Comparison of ENCODE assay signal across 1 cellular context in the genomic region with DNA sequence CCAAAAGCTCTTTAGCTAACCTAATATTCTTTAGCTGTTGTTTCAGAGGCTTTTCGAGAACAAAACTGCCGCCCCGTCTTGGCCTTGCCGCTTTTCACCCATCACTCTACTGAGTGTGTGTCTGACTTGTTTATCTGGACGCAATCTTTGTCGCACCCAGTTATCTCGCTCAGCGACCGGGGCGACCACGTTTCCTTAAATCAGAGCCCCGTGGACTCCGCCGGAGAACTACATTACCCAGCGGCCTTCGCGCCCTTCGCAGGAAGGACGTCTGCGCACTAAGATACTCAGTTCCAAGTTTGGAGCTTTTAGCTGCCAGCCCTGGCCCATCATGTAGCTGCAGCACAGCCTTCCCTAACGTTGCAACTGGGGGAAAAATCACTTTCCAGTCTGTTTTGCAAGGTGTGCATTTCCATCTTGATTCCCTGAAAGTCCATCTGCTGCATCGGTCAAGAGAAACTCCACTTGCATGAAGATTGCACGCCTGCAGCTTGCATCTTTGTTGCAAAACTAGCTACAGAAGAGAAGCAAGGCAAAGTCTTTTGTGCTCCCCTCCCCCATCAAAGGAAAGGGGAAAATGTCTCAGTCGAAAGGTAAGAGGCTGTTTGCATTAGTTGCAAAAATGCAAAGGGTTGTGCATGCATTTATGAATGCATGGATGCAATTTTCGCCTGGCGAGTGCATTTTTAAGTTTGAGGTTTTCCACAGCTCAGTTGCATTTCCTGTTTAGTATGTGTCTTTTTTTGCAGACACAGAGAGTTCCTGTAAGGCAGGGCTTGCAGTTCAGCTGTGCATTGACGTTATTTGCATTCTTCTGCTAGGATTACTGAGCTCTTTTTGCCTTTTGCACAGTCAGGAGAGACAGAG.
TF ChIP-seq lines count a peak whose summit lies in the region.

A gene (plus strand): TSS at position 290 of the 867 bp plus-strand sequence. CDS start 288 bp downstream, at position 578.

TF ChIP-seq in HepG2, 621 proteins besides CTCF, POLR2A, EP300 and RAD21 (continued from another document and continues in another):
- peak; percentile 62; the same call in 1 of the 2 replicates for TF ChIP-seq ZNF543 (CRISPR knock-in tag; IDR thresholded peaks at IDR 0.05)
- TF ChIP-seq REL (CRISPR knock-in tag; conservative IDR thresholded peaks at IDR 0.05): no peak
- peak; percentile 52; the same call in 1 of the 2 replicates for TF ChIP-seq ZBTB38 (CRISPR knock-in tag; IDR thresholded peaks at IDR 0.05)
- no peak for TF ChIP-seq ZNF337 (CRISPR knock-in tag; IDR thresholded peaks at IDR 0.05; ENCODE audit: borderline replicate concordance, low read depth)
- no peak for TF ChIP-seq ZKSCAN1 (IDR thresholded peaks at IDR 0.05; ENCODE audit: low read length)
- peak; percentile 38; the same call in 1 of the 2 replicates for TF ChIP-seq ZNF607 (CRISPR knock-in tag; IDR thresholded peaks at IDR 0.05; ENCODE audit: borderline replicate concordance)
- TF ChIP-seq, protein P1, sequence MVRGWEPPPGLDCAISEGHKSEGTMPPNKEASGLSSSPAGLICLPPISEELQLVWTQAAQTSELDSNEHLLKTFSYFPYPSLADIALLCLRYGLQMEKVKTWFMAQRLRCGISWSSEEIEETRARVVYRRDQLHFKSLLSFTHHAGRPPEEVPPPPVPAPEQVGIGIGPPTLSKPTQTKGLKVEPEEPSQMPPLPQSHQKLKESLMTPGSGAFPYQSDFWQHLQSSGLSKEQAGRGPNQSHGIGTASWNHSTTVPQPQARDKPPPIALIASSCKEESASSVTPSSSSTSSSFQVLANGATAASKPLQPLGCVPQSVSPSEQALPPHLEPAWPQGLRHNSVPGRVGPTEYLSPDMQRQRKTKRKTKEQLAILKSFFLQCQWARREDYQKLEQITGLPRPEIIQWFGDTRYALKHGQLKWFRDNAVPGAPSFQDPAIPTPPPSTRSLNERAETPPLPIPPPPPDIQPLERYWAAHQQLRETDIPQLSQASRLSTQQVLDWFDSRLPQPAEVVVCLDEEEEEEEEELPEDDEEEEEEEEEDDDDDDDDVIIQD (CRISPR knock-in tag; IDR thresholded peaks at IDR 0.05; ENCODE audit: low read depth): no peak
- peak; percentile 86; the same call in 1 of the 2 replicates for TF ChIP-seq MYC (CRISPR knock-in tag; IDR thresholded peaks at IDR 0.05; ENCODE audit: borderline replicate concordance)
- no peak for TF ChIP-seq U2AF2 (IDR thresholded peaks at IDR 0.05; ENCODE audit: low read depth, low read length)
- no peak for TF ChIP-seq ZNF263 (CRISPR knock-in tag; IDR thresholded peaks at IDR 0.05)
- no peak for TF ChIP-seq JDP2 (CRISPR knock-in tag; IDR thresholded peaks at IDR 0.05; ENCODE audit: borderline replicate concordance)
- TF ChIP-seq MTA1 (CRISPR knock-in tag; IDR thresholded peaks at IDR 0.05; ENCODE audit: borderline replicate concordance): no peak
- TF ChIP-seq ESRRA (CRISPR knock-in tag; IDR thresholded peaks at IDR 0.05; ENCODE audit: low read depth): no peak
- TF ChIP-seq ZNF709 (CRISPR knock-in tag; IDR thresholded peaks at IDR 0.05): no peak
- TF ChIP-seq, protein P2, sequence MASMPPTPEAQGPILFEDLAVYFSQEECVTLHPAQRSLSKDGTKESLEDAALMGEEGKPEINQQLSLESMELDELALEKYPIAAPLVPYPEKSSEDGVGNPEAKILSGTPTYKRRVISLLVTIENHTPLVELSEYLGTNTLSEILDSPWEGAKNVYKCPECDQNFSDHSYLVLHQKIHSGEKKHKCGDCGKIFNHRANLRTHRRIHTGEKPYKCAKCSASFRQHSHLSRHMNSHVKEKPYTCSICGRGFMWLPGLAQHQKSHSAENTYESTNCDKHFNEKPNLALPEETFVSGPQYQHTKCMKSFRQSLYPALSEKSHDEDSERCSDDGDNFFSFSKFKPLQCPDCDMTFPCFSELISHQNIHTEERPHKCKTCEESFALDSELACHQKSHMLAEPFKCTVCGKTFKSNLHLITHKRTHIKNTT (CRISPR knock-in tag; IDR thresholded peaks at IDR 0.05): no peak
- TF ChIP-seq CEBPB (IDR thresholded peaks at IDR 0.05; ENCODE audit: borderline replicate concordance, low read depth, low read length): no peak
- no peak for TF ChIP-seq MAZ (IDR thresholded peaks at IDR 0.05; ENCODE audit: borderline replicate concordance, low read depth, low read length)
- TF ChIP-seq MAZ (CRISPR knock-in tag; IDR thresholded peaks at IDR 0.05; ENCODE audit: low read depth): peak; percentile 52; the same call in 1 of the 2 replicates
- TF ChIP-seq, protein P3, sequence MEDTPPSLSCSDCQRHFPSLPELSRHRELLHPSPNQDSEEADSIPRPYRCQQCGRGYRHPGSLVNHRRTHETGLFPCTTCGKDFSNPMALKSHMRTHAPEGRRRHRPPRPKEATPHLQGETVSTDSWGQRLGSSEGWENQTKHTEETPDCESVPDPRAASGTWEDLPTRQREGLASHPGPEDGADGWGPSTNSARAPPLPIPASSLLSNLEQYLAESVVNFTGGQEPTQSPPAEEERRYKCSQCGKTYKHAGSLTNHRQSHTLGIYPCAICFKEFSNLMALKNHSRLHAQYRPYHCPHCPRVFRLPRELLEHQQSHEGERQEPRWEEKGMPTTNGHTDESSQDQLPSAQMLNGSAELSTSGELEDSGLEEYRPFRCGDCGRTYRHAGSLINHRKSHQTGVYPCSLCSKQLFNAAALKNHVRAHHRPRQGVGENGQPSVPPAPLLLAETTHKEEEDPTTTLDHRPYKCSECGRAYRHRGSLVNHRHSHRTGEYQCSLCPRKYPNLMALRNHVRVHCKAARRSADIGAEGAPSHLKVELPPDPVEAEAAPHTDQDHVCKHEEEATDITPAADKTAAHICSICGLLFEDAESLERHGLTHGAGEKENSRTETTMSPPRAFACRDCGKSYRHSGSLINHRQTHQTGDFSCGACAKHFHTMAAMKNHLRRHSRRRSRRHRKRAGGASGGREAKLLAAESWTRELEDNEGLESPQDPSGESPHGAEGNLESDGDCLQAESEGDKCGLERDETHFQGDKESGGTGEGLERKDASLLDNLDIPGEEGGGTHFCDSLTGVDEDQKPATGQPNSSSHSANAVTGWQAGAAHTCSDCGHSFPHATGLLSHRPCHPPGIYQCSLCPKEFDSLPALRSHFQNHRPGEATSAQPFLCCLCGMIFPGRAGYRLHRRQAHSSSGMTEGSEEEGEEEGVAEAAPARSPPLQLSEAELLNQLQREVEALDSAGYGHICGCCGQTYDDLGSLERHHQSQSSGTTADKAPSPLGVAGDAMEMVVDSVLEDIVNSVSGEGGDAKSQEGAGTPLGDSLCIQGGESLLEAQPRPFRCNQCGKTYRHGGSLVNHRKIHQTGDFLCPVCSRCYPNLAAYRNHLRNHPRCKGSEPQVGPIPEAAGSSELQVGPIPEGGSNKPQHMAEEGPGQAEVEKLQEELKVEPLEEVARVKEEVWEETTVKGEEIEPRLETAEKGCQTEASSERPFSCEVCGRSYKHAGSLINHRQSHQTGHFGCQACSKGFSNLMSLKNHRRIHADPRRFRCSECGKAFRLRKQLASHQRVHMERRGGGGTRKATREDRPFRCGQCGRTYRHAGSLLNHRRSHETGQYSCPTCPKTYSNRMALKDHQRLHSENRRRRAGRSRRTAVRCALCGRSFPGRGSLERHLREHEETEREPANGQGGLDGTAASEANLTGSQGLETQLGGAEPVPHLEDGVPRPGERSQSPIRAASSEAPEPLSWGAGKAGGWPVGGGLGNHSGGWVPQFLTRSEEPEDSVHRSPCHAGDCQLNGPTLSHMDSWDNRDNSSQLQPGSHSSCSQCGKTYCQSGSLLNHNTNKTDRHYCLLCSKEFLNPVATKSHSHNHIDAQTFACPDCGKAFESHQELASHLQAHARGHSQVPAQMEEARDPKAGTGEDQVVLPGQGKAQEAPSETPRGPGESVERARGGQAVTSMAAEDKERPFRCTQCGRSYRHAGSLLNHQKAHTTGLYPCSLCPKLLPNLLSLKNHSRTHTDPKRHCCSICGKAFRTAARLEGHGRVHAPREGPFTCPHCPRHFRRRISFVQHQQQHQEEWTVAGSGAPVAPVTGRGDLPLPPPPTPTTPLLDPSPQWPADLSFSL (CRISPR knock-in tag; IDR thresholded peaks at IDR 0.05): no peak
- no peak for TF ChIP-seq RNF2 (conservative IDR thresholded peaks at IDR 0.05; ENCODE audit: low read depth)
- TF ChIP-seq NONO (IDR thresholded peaks at IDR 0.05): no peak
- TF ChIP-seq NONO (CRISPR knock-in tag; conservative IDR thresholded peaks at IDR 0.05): no peak
- TF ChIP-seq PRPF4 (IDR thresholded peaks at IDR 0.05; ENCODE audit: low read depth, low read length, poor library complexity, severe bottlenecking): peak; percentile 63
- no peak for TF ChIP-seq FOXA3 (CRISPR knock-in tag; IDR thresholded peaks at IDR 0.05)
- no peak for TF ChIP-seq MATR3 (CRISPR knock-in tag; IDR thresholded peaks at IDR 0.05)
- TF ChIP-seq TBX2 (CRISPR knock-in tag; IDR thresholded peaks at IDR 0.05; ENCODE audit: borderline replicate concordance): peak; percentile 51; the same call in 1 of the 2 replicates
- no peak for TF ChIP-seq ZSCAN21 (CRISPR knock-in tag; IDR thresholded peaks at IDR 0.05; ENCODE audit: borderline replicate concordance)
- TF ChIP-seq, protein P4, sequence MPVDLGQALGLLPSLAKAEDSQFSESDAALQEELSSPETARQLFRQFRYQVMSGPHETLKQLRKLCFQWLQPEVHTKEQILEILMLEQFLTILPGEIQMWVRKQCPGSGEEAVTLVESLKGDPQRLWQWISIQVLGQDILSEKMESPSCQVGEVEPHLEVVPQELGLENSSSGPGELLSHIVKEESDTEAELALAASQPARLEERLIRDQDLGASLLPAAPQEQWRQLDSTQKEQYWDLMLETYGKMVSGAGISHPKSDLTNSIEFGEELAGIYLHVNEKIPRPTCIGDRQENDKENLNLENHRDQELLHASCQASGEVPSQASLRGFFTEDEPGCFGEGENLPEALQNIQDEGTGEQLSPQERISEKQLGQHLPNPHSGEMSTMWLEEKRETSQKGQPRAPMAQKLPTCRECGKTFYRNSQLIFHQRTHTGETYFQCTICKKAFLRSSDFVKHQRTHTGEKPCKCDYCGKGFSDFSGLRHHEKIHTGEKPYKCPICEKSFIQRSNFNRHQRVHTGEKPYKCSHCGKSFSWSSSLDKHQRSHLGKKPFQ (CRISPR knock-in tag; IDR thresholded peaks at IDR 0.05; ENCODE audit: insufficient replicate concordance): no peak
- TF ChIP-seq, protein P5, sequence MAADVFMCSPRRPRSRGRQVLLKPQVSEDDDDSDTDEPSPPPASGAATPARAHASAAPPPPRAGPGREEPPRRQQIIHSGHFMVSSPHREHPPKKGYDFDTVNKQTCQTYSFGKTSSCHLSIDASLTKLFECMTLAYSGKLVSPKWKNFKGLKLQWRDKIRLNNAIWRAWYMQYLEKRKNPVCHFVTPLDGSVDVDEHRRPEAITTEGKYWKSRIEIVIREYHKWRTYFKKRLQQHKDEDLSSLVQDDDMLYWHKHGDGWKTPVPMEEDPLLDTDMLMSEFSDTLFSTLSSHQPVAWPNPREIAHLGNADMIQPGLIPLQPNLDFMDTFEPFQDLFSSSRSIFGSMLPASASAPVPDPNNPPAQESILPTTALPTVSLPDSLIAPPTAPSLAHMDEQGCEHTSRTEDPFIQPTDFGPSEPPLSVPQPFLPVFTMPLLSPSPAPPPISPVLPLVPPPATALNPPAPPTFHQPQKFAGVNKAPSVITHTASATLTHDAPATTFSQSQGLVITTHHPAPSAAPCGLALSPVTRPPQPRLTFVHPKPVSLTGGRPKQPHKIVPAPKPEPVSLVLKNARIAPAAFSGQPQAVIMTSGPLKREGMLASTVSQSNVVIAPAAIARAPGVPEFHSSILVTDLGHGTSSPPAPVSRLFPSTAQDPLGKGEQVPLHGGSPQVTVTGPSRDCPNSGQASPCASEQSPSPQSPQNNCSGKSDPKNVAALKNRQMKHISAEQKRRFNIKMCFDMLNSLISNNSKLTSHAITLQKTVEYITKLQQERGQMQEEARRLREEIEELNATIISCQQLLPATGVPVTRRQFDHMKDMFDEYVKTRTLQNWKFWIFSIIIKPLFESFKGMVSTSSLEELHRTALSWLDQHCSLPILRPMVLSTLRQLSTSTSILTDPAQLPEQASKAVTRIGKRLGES (CRISPR knock-in tag; IDR thresholded peaks at IDR 0.05; ENCODE audit: borderline replicate concordance): no peak
- TF ChIP-seq KMT2A (CRISPR knock-in tag; IDR thresholded peaks at IDR 0.05): peak; percentile 28; the same call in 1 of the 2 replicates
- no peak for TF ChIP-seq SIN3B (IDR thresholded peaks at IDR 0.05; ENCODE audit: low read length)
- TF ChIP-seq, protein P6, sequence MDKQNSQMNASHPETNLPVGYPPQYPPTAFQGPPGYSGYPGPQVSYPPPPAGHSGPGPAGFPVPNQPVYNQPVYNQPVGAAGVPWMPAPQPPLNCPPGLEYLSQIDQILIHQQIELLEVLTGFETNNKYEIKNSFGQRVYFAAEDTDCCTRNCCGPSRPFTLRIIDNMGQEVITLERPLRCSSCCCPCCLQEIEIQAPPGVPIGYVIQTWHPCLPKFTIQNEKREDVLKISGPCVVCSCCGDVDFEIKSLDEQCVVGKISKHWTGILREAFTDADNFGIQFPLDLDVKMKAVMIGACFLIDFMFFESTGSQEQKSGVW (CRISPR knock-in tag; IDR thresholded peaks at IDR 0.05; ENCODE audit: borderline replicate concordance): no peak
- TF ChIP-seq ZNF629 (CRISPR knock-in tag; conservative IDR thresholded peaks at IDR 0.05): no peak; the same call in 1 of the 2 replicates
- TF ChIP-seq SRY (CRISPR knock-in tag; IDR thresholded peaks at IDR 0.05): no peak
- TF ChIP-seq ARNTL (CRISPR knock-in tag; IDR thresholded peaks at IDR 0.05): peak; percentile 69; the same call in 1 of the 2 replicates
- no peak for TF ChIP-seq GZF1 (CRISPR knock-in tag; IDR thresholded peaks at IDR 0.05)
- no peak for TF ChIP-seq SCMH1 (CRISPR knock-in tag; IDR thresholded peaks at IDR 0.05; ENCODE audit: borderline replicate concordance)
- peak; percentile 81 for TF ChIP-seq ZNF501 (CRISPR knock-in tag; IDR thresholded peaks at IDR 0.05)
- TF ChIP-seq ZNF44 (CRISPR knock-in tag; IDR thresholded peaks at IDR 0.05): no peak
- no peak for TF ChIP-seq MBNL3 (CRISPR knock-in tag; conservative IDR thresholded peaks at IDR 0.05)
- TF ChIP-seq, protein P7, sequence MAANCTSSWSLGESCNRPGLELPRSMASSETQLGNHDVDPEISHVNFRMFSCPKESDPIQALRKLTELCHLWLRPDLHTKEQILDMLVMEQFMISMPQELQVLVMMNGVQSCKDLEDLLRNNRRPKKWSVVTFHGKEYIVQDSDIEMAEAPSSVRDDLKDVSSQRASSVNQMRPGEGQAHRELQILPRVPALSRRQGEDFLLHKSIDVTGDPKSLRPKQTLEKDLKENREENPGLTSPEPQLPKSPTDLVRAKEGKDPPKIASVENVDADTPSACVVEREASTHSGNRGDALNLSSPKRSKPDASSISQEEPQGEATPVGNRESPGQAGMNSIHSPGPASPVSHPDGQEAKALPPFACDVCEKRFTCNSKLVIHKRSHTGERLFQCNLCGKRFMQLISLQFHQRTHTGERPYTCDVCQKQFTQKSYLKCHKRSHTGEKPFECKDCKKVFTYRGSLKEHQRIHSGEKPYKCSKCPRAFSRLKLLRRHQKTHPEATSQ (CRISPR knock-in tag; IDR thresholded peaks at IDR 0.05; ENCODE audit: borderline replicate concordance): peak; percentile 19; the same call in 1 of the 2 replicates
- no peak for TF ChIP-seq TCF7L2 (IDR thresholded peaks at IDR 0.05; ENCODE audit: low read depth, low read length)
- no peak for TF ChIP-seq NFKB2 (CRISPR knock-in tag; IDR thresholded peaks at IDR 0.05; ENCODE audit: borderline replicate concordance)
- TF ChIP-seq SMARCE1 (IDR thresholded peaks at IDR 0.05; ENCODE audit: borderline replicate concordance): no peak
- no peak for TF ChIP-seq ZFP36L1 (CRISPR knock-in tag; IDR thresholded peaks at IDR 0.05)
- TF ChIP-seq AGO1 (IDR thresholded peaks at IDR 0.05; ENCODE audit: low read depth, low read length, poor library complexity, severe bottlenecking): no peak
- peak; percentile 71 for TF ChIP-seq ASH2L (IDR thresholded peaks at IDR 0.05; ENCODE audit: insufficient read length, low read depth, low read length)
- TF ChIP-seq KLF6 (CRISPR knock-in tag; IDR thresholded peaks at IDR 0.05): no peak
- TF ChIP-seq RARA (CRISPR knock-in tag; IDR thresholded peaks at IDR 0.05): no peak
- TF ChIP-seq RXRA (CRISPR knock-in tag; IDR thresholded peaks at IDR 0.05): no peak
